ENCODE assay signal across 28 cellular contexts in the genomic region with DNA sequence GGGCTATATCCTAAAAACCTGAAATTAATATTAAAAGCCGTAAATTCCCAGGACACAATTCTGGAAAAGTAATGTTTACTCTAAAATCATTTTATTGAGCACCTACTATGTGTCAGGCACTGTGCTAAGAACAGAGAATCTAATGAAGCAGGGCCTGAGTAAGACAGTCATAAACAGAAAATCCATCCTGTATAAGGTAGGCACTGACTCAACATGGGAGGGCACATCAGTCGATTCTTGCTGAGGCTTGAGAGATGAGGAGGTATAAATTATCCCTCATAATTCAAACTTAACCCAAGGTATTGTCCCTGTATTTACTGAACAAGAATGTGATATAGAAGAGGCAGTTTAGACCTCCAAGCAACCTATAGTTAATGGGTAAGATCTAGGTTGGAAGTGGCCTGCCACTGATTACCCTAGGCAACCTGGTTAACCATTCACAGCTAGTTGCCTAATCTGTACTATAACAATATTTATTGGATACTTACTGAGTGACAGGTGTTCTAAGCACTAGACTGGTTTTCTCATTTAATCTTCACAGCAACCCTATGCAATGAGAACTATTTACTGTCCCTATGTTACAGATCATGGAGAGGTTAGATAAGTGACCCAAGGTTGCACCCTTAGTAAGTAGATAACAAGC.
A peak's percentile ranks its signal among the peaks of the same experiment; 100 is the strongest.
DNase-seq lines count a peak whose midpoint lies in the region; ATAC-seq and TF ChIP-seq lines count a peak whose summit lies in the region.
"Had no signal": no experiment of that assay in that cellular context is flagged by ENCODE, and none has a peak within 500 bp of the region (broad histone marks: within the 10 kb centered on the region; RNA-seq: fewer than 3 reads in every experiment).

No MANE protein-coding gene starts in this region.

- H3K9me3 ChIP-seq in mucosa of descending colon (no peaks in the 10 kb centered on the region), mesenchymal stem cell (ENCODE audit: control insufficient read depth, low read length) (no peaks in the 10 kb centered on the region)
- H3K9me3 ChIP-seq: heart left ventricle, vagina had no signal

- H2BK5ac ChIP-seq in mesenchymal stem cell (ENCODE audit: low read depth, low read length, poor library complexity, severe bottlenecking) = no peak overlapping the region

- H3K9ac ChIP-seq in mesenchymal stem cell (ENCODE audit: low read length) = no peak overlapping the region

- H3K79me1 ChIP-seq in mesenchymal stem cell (replicated peaks; ENCODE audit: low read length, poor library complexity, severe bottlenecking) = peaks cover 3% of the 10 kb centered on the region

- peaks cover 35% of the 10 kb centered on the region for H3K4me1 Mint-ChIP-seq in Calu3 (ENCODE audit: low read depth, unreplicated experiment)
- H3K4me1 Mint-ChIP-seq: activated CD4-positive, alpha-beta memory T cell treated with anti-CD3 and anti-CD28 coated beads, Interleukin-2, amount 10 ng/mL, durations not matched to agents 7 days and 5 days; activated naive CD4-positive, alpha-beta T cell treated with anti-CD3 and anti-CD28 coated beads, Interleukin-2, amount 10 ng/mL, durations not matched to agents 7 days and 5 days; CD8-positive, alpha-beta memory T cell had no signal

- H3K27me3 Mint-ChIP-seq in Calu3 (ENCODE audit: unreplicated experiment) = no peaks in the 10 kb centered on the region
- H3K27me3 Mint-ChIP-seq: B cell; CD8-positive, alpha-beta memory T cell; stimulated activated naive CD8-positive, alpha-beta T cell treated with anti-CD3 and anti-CD28 coated beads, Interleukin-15, Interleukin-2, amounts not matched to agents 100 ng/mL and 50 ng/mL, for 24 hours had no signal

- no peak overlapping the region for H3K18ac ChIP-seq in mesenchymal stem cell (ENCODE audit: low read depth in 1 of 2, low read length in 2 of 2)

- H3K4me3 Mint-ChIP-seq in Calu3 (ENCODE audit: low read depth, unreplicated experiment) = no peak overlapping the region
- H3K4me3 Mint-ChIP-seq: activated CD4-positive, alpha-beta memory T cell treated with anti-CD3 and anti-CD28 coated beads, Interleukin-2, amount 10 ng/mL, durations not matched to agents 7 days and 5 days; activated naive CD4-positive, alpha-beta T cell treated with anti-CD3 and anti-CD28 coated beads, Interleukin-2, amount 10 ng/mL, durations not matched to agents 7 days and 5 days; B cell; CD8-positive, alpha-beta memory T cell; stimulated activated naive CD8-positive, alpha-beta T cell treated with anti-CD3 and anti-CD28 coated beads, Interleukin-15, Interleukin-2, amounts not matched to agents 100 ng/mL and 50 ng/mL, for 24 hours had no signal

- no TSS peak for BruUV-seq in Calu3 (replicated peaks; lab: Mats Ljungman, UMichigan)

- H2BK15ac ChIP-seq in mesenchymal stem cell (ENCODE audit: low read depth, poor library complexity, severe bottlenecking) = no peak overlapping the region

- intact Hi-C loops in Calu3 (cut with micrococcal nuclease; ENCODE audit: unreplicated experiment) (no loop called here), mucosa of descending colon (cut with DNase I, micrococcal nuclease) (no loop called here)

- no peak overlapping the region for H3K14ac ChIP-seq in mesenchymal stem cell (ENCODE audit: low read length in 2 of 2)

- no peak overlapping the region for H2AK5ac ChIP-seq in mesenchymal stem cell (ENCODE audit: low read length, severe bottlenecking)

- no CpG with 5 or more reads among the region's 2 CpGs for WGBS in mesenchymal stem cell

- no peaks in the 10 kb centered on the region for H3K4me1 ChIP-seq in mucosa of descending colon (ENCODE audit: low read depth)
- H3K4me1 ChIP-seq in mesenchymal stem cell (ENCODE audit: control insufficient read depth, insufficient read depth, low read depth, low read length) = no peaks in the 10 kb centered on the region
- H3K4me1 ChIP-seq: heart left ventricle, vagina had no signal

- H3K9me3 Mint-ChIP-seq in Calu3 (ENCODE audit: low read depth, unreplicated experiment) = no peaks in the 10 kb centered on the region
- H3K9me3 Mint-ChIP-seq: activated CD4-positive, alpha-beta memory T cell treated with anti-CD3 and anti-CD28 coated beads, Interleukin-2, amount 10 ng/mL, durations not matched to agents 7 days and 5 days; activated naive CD4-positive, alpha-beta T cell treated with anti-CD3 and anti-CD28 coated beads, Interleukin-2, amount 10 ng/mL, durations not matched to agents 7 days and 5 days; stimulated activated naive CD8-positive, alpha-beta T cell treated with anti-CD3 and anti-CD28 coated beads, Interleukin-15, Interleukin-2, amounts not matched to agents 100 ng/mL and 50 ng/mL, for 24 hours had no signal

- TF ChIP-seq CTCF in Calu3 (IDR thresholded peaks at IDR 0.05; ENCODE audit: unreplicated experiment) = no peak
- no peak for TF ChIP-seq CTCF in mucosa of descending colon (IDR thresholded peaks at IDR 0.05)

- H3K27me3 ChIP-seq in mesenchymal stem cell (ENCODE audit: control insufficient read depth in 1 of 2, insufficient read depth in 1 of 2, low read length in 2 of 2) = no peaks in the 10 kb centered on the region
- H3K27me3 ChIP-seq: heart left ventricle, vagina had no signal

- H3K27ac ChIP-seq in mesenchymal stem cell (ENCODE audit: low read length, poor library complexity, severe bottlenecking) = no peak overlapping the region
- H3K27ac ChIP-seq: epithelial cell of prostate, heart left ventricle, vagina had no signal

- H3K23ac ChIP-seq in mesenchymal stem cell (ENCODE audit: low read length in 2 of 2) = no peak overlapping the region

- no peak overlapping the region for H3K4me2 ChIP-seq in mesenchymal stem cell (ENCODE audit: low read length, poor library complexity, severe bottlenecking)

- no peak overlapping the region for H2BK12ac ChIP-seq in mesenchymal stem cell (ENCODE audit: low read length in 2 of 2)

- no peak overlapping the region for H2BK120ac ChIP-seq in mesenchymal stem cell (ENCODE audit: low read depth, low read length)

- H3K36me3 ChIP-seq in mucosa of descending colon (ENCODE audit: low read depth) (no peaks in the 10 kb centered on the region), mesenchymal stem cell (ENCODE audit: control insufficient read depth in 1 of 2, insufficient read depth in 2 of 2, low read depth in 1 of 2, low read length in 2 of 2) (no peaks in the 10 kb centered on the region)
- H3K36me3 ChIP-seq: heart left ventricle, vagina had no signal

- H4K91ac ChIP-seq in mesenchymal stem cell (ENCODE audit: low read length) = no peak overlapping the region

- no peak overlapping the region for H3K27ac Mint-ChIP-seq in Calu3 (ENCODE audit: unreplicated experiment)
- H3K27ac Mint-ChIP-seq: activated CD4-positive, alpha-beta memory T cell treated with anti-CD3 and anti-CD28 coated beads, Interleukin-2, amount 10 ng/mL, durations not matched to agents 7 days and 5 days; activated naive CD4-positive, alpha-beta T cell treated with anti-CD3 and anti-CD28 coated beads, Interleukin-2, amount 10 ng/mL, durations not matched to agents 7 days and 5 days; B cell; stimulated activated naive CD8-positive, alpha-beta T cell treated with anti-CD3 and anti-CD28 coated beads, Interleukin-15, Interleukin-2, amounts not matched to agents 100 ng/mL and 50 ng/mL, for 24 hours had no signal

- no peak overlapping the region for H2AFZ ChIP-seq in mesenchymal stem cell (ENCODE audit: low read depth, low read length)

- H3K4me3 ChIP-seq in mucosa of descending colon (no peak overlapping the region), mesenchymal stem cell (ENCODE audit: insufficient read depth in 1 of 2, low read depth in 1 of 2, low read length in 2 of 2) (no peak overlapping the region)
- H3K4me3 ChIP-seq: heart left ventricle, vagina had no signal

- no peaks in the 10 kb centered on the region for H3K36me3 Mint-ChIP-seq in Calu3 (ENCODE audit: insufficient read depth, unreplicated experiment)
- H3K36me3 Mint-ChIP-seq: activated naive CD4-positive, alpha-beta T cell treated with anti-CD3 and anti-CD28 coated beads, Interleukin-2, amount 10 ng/mL, durations not matched to agents 7 days and 5 days; CD8-positive, alpha-beta memory T cell had no signal

- CTCF ChIA-PET in Calu3 (lab: Charles Lee) = no interaction called here

- peak; percentile 41 for DNase-seq in Calu3
- DNase-seq in HT-29 (ENCODE audit: low spot score) = peak; percentile 63
- DNase-seq in mucosa of descending colon = peak in 1 of 3 donors; percentile 28
- DNase-seq in SIG-M5 treated with dmso at 0.1 percent for 504 hours (lab: John Stamatoyannopoulos, UW; ENCODE audit: unreplicated experiment) = no peak
- no peak for DNase-seq in mesenchymal stem cell
- DNase-seq in stimulated activated CD4-positive, alpha-beta T cell treated with anti-CD3 and anti-CD28 coated beads, Interleukin-2, amount 100 ng/mL, for 48 hours = no peak
- DNase-seq: activated CD4-positive, alpha-beta memory T cell treated with anti-CD3 and anti-CD28 coated beads, Interleukin-2, amount 10 ng/mL, durations not matched to agents 7 days and 5 days; activated CD4-positive, alpha-beta T cell treated with anti-CD3 and anti-CD28 coated beads for 1 hour; activated CD8-positive, alpha-beta memory T cell treated with anti-CD3 and anti-CD28 coated beads, Interleukin-2, amount 50 U/mL, for 48 hours; activated naive CD4-positive, alpha-beta T cell treated with anti-CD3 and anti-CD28 coated beads, Interleukin-2, amount 10 ng/mL, durations not matched to agents 7 days and 5 days; amniotic stem cell; CD8-positive, alpha-beta memory T cell; H7; heart left ventricle; kidney glomerular epithelial cell; mammary epithelial cell; NCI-H1417 treated with DMSO at 0.1 percent for 48 hours; NCI-H2081 treated with DMSO at 0.1 percent for 48 hours; NCI-H446 treated with DMSO at 0.1 percent for 48 hours; NCI-H82; RPMI8226; T-helper 1 cell had no signal

- peak; percentile 68 for ATAC-seq in GM19397 (IDR thresholded peaks at IDR 0.05; ENCODE audit: unreplicated experiment)
- ATAC-seq in mucosa of descending colon = peak; percentile 98
- ATAC-seq in GM21423 (IDR thresholded peaks at IDR 0.05; ENCODE audit: unreplicated experiment) = no peak
- ATAC-seq: heart left ventricle had no signal

- no peak overlapping the region for H4K8ac ChIP-seq in mesenchymal stem cell (ENCODE audit: low read length)

- no peak overlapping the region for H3K4ac ChIP-seq in mesenchymal stem cell (ENCODE audit: low read depth in 1 of 2, low read length in 2 of 2)

Comparison
In these comparisons a context has a peak if more than half of its experiments do, and no peak if none do; other contexts are left out.
1. DNase-seq: peak in Calu3 (single experiment) and HT-29 (single experiment); none in SIG-M5 treated with dmso at 0.1 percent for 504 hours (single experiment), mesenchymal stem cell (single experiment) and stimulated activated CD4-positive, alpha-beta T cell treated with anti-CD3 and anti-CD28 coated beads, Interleukin-2, amount 100 ng/mL, for 48 hours (0 of 2).